8 cellular contexts compared by ENCODE assay signal in genomic region chr5:472656-473343, GRCh38. TPM values are rescaled to one million over a fixed set of nuclear protein-coding genes. Genes with fewer than 3 reads are reported as not detected.
DNase-seq lines count a peak whose midpoint lies in the region; TF ChIP-seq lines count a peak whose summit lies in the region.

No MANE protein-coding gene starts in this region.

- H3K4me2 ChIP-seq in MM.1S (ENCODE audit: low read depth, low read length) (peak overlapping the region; percentile 99), osteoblast (ENCODE audit: insufficient read depth, low read length) (peak overlapping the region; percentile 90)

- H3K4me3 ChIP-seq in HAP-1 (peak overlapping the region; percentile 59), MM.1S (ENCODE audit: low read length) (peak overlapping the region; percentile 85), SK-N-MC (peak overlapping the region; percentile 86), osteoblast (ENCODE audit: insufficient read depth, low read length) (peak overlapping the region; percentile 83)

- H3K79me2 ChIP-seq in MM.1S (ENCODE audit: low read length) (peaks cover 18% of the 10 kb centered on the region), osteoblast (ENCODE audit: insufficient read depth, low read length) (peaks cover 20% of the 10 kb centered on the region)

- no peaks in the 10 kb centered on the region for H4K20me1 ChIP-seq in MM.1S (ENCODE audit: insufficient read depth, low read length)
- H4K20me1 ChIP-seq in osteoblast (ENCODE audit: insufficient read depth, low read length): peaks cover 30% of the 10 kb centered on the region

- H3F3A ChIP-seq in MM.1S (ENCODE audit: insufficient read depth, low read length): no peaks in the 10 kb centered on the region

- TF ChIP-seq CTCF in MM.1S (IDR thresholded peaks at IDR 0.05; ENCODE audit: low read length): no peak
- TF ChIP-seq CTCF in osteoblast (IDR thresholded peaks at IDR 0.05; ENCODE audit: extremely low read depth, low read depth, low read length): no peak

- H3K9me2 ChIP-seq in MM.1S (replicated peaks; ENCODE audit: insufficient read depth, low read length): no peaks in the 10 kb centered on the region

- H3K9me3 ChIP-seq in HAP-1 (no peaks in the 10 kb centered on the region), MM.1S (replicated peaks; ENCODE audit: insufficient read depth, low read length) (no peaks in the 10 kb centered on the region), SK-N-MC (ENCODE audit: low read depth, low read length) (no peaks in the 10 kb centered on the region), osteoblast (ENCODE audit: low read depth, low read length) (no peaks in the 10 kb centered on the region)

- H2AFZ ChIP-seq in MM.1S (ENCODE audit: low read length): peak overlapping the region; percentile 82
- H2AFZ ChIP-seq in osteoblast (ENCODE audit: low read length): peak overlapping the region; percentile 47

- DNase-seq in GF-D8 (lab: John Stamatoyannopoulos, UW) (peak; percentile 42), HAP-1 (ENCODE audit: low spot score in 2 of 2) (peak; percentile 59 to 91), MM.1S (peak; percentile 90), SK-N-MC (ENCODE audit: low read depth, low spot score) (no peak), glomerular visceral epithelial cell (ENCODE audit: extremely low spot score) (peak; percentile 92), osteoblast (ENCODE audit: insufficient read length, low spot score, missing footprints) (peak; percentile 100)
- DNase-seq in activated naive CD4-positive, alpha-beta T cell treated with anti-CD3 and anti-CD28 coated beads, Interleukin-2, amount 50 U/mL, for 16 hours: peak; percentile 90

- H3K27me3 ChIP-seq in HAP-1 (ENCODE audit: low read depth): no peaks in the 10 kb centered on the region
- peaks cover 37% of the 10 kb centered on the region for H3K27me3 ChIP-seq in MM.1S (replicated peaks; ENCODE audit: insufficient read depth, low read length)
- peaks cover 27% of the 10 kb centered on the region for H3K27me3 ChIP-seq in osteoblast (ENCODE audit: insufficient read depth, low read length)

- H3K9ac ChIP-seq in MM.1S (ENCODE audit: low read length) (peak overlapping the region; percentile 92), SK-N-MC (ENCODE audit: insufficient read length) (peak overlapping the region; percentile 99)

- in situ Hi-C loops in HAP-1 (cut with MboI; ENCODE audit: low sequenced_read_pairs): no loop called here

- peaks cover 10% of the 10 kb centered on the region for H3K36me3 ChIP-seq in HAP-1 (replicated peaks)
- no peaks in the 10 kb centered on the region for H3K36me3 ChIP-seq in MM.1S (replicated peaks; ENCODE audit: insufficient read depth, low read length)
- H3K36me3 ChIP-seq in SK-N-MC (ENCODE audit: insufficient read depth, low read length): peaks cover 13% of the 10 kb centered on the region; the same call in 1 of the 2 replicates
- peaks cover 17% of the 10 kb centered on the region for H3K36me3 ChIP-seq in osteoblast (ENCODE audit: insufficient read depth, low read length)

- H3K27ac ChIP-seq in MM.1S (ENCODE audit: low read length) (peak overlapping the region; percentile 57; the same call in 1 of the 2 replicates), SK-N-MC (peak overlapping the region; percentile 72), osteoblast (ENCODE audit: low read depth, low read length) (peak overlapping the region; percentile 61), temporal lobe (ENCODE audit: low read depth, low read length) (peak overlapping the region; percentile 56)

- H3K4me1 ChIP-seq in HAP-1: peaks cover 12% of the 10 kb centered on the region
- H3K4me1 ChIP-seq in MM.1S (ENCODE audit: low read length): no peaks in the 10 kb centered on the region
- peaks cover 12% of the 10 kb centered on the region for H3K4me1 ChIP-seq in osteoblast (ENCODE audit: insufficient read depth, low read length)

RNA-seq across cellular contexts. Expression of gene EXOC3, which starts 29.8 kb away (rescaled TPM):
- total RNA-seq in osteoblast (39.8 and 49.2 TPM in 2 replicates), temporal lobe (25.1 TPM)

RNA-seq across cellular contexts. Expression of gene SLC9A3, which starts 51.4 kb away (rescaled TPM):
- total RNA-seq in osteoblast: 1.2 and 1.4 TPM in 2 replicates
- total RNA-seq in temporal lobe: 0.98 TPM
